15 cellular contexts compared by ENCODE assay signal in the genomic region with DNA sequence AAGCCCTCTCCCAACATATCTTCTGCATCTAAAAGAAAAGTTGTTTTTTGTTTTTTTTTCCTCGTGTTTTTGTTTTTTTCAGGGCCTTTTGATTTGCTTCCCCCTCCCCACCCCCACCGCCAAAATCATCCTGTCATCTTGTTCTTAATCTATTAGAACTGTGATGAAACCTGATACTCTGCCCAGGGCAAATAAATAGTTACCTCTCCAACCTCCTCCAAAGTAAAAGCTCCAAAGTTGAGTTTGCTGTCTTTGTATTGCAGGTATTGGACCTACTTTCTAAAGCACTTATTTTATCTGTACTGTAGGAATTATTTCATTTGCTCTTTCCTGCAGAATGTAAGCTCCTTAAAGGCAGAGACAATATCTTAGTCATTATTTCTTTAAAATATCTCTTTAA.
"Had no signal": no experiment of that assay in that cellular context is flagged by ENCODE, and none has a peak within 500 bp of the region (broad histone marks: within the 10 kb centered on the region; RNA-seq: fewer than 3 reads in every experiment).

No MANE protein-coding gene starts in this region.

- H3K27me3 ChIP-seq: colonic mucosa, heart left ventricle, ovary, testis had no signal

- DNase-seq: activated CD4-positive, alpha-beta memory T cell treated with anti-CD3 and anti-CD28 coated beads, Interleukin-2, amount 10 ng/mL, durations not matched to agents 7 days and 5 days; activated CD4-positive, alpha-beta T cell treated with anti-CD3 and anti-CD28 coated beads for 36 hours; activated CD8-positive, alpha-beta memory T cell treated with anti-CD3 and anti-CD28 coated beads, Interleukin-2, amount 50 U/mL, for 4 hours; activated T-cell treated with anti-CD3 and anti-CD28 coated beads, Interleukin-2, amount 50 U/mL, for 72 hours; colonic mucosa; foreskin melanocyte; heart left ventricle; left colon; ovary; stimulated activated CD4-positive, alpha-beta T cell treated with anti-CD3 and anti-CD28 coated beads, Interleukin-4, amount 100 ng/mL, for 1 hour; T-helper 9 cell; testis had no signal

- H3K4me1 ChIP-seq: colonic mucosa had no signal

- H3K36me3 ChIP-seq: colonic mucosa, heart left ventricle, ovary had no signal

- H3K27ac Mint-ChIP-seq: activated CD4-positive, alpha-beta memory T cell treated with anti-CD3 and anti-CD28 coated beads, Interleukin-2, amount 10 ng/mL, durations not matched to agents 7 days and 5 days; activated CD4-positive, alpha-beta T cell treated with anti-CD3 and anti-CD28 coated beads for 36 hours; activated T-cell treated with anti-CD3 and anti-CD28 coated beads, Interleukin-2, amount 50 U/mL, for 72 hours; memory B cell; stimulated activated naive CD8-positive, alpha-beta T cell treated with anti-CD3 and anti-CD28 coated beads, Interleukin-15, Interleukin-2, amounts not matched to agents 100 ng/mL and 50 ng/mL, for 24 hours had no signal

- ATAC-seq: activated CD4-positive, alpha-beta T cell treated with anti-CD3 and anti-CD28 coated beads for 36 hours; activated T-cell treated with anti-CD3 and anti-CD28 coated beads, Interleukin-2, amount 50 U/mL, for 72 hours; heart left ventricle; left colon had no signal

- H3K36me3 Mint-ChIP-seq: memory B cell had no signal

- H3K9me3 ChIP-seq: colonic mucosa, heart left ventricle, ovary, testis had no signal

- H3K27ac ChIP-seq: colonic mucosa, ovary, testis had no signal

- H3K4me3 ChIP-seq: colonic mucosa, heart left ventricle, ovary, testis had no signal

- H3K9me3 Mint-ChIP-seq: activated CD4-positive, alpha-beta memory T cell treated with anti-CD3 and anti-CD28 coated beads, Interleukin-2, amount 10 ng/mL, durations not matched to agents 7 days and 5 days; activated T-cell treated with anti-CD3 and anti-CD28 coated beads, Interleukin-2, amount 50 U/mL, for 72 hours; memory B cell; neural crest cell; stimulated activated naive CD8-positive, alpha-beta T cell treated with anti-CD3 and anti-CD28 coated beads, Interleukin-15, Interleukin-2, amounts not matched to agents 100 ng/mL and 50 ng/mL, for 24 hours had no signal
